In genomic region chr6:122495612-122496011, GRCh38 we compare ENCODE assay signal across 13 cellular contexts. TPM values are rescaled to one million over a fixed set of nuclear protein-coding genes. Genes with fewer than 3 reads are reported as not detected.
DNase-seq lines count a peak whose midpoint lies in the region; ATAC-seq and TF ChIP-seq lines count a peak whose summit lies in the region.
"Had no signal": no experiment of that assay in that cellular context is flagged by ENCODE, and none has a peak within 500 bp of the region (broad histone marks: within the 10 kb centered on the region; RNA-seq: fewer than 3 reads in every experiment).

No MANE protein-coding gene starts in this region.

- no peaks in the 10 kb centered on the region; the same call in 1 of the 2 replicates for H3K9me3 ChIP-seq in HAP-1

- in situ Hi-C loops in HAP-1 (cut with MboI; ENCODE audit: low sequenced_read_pairs): loop anchor here (25.0 kb wide), 1 partner anchor 342 kb away; no protein-coding TSS in a partner anchor

- no peak overlapping the region for H3K4me3 Mint-ChIP-seq in activated CD8-positive, alpha-beta T cell treated with anti-CD3 and anti-CD28 coated beads, Interleukin-2, amount 10 ng/mL, durations not matched to agents 7 days and 5 days
- H3K4me3 Mint-ChIP-seq in glutamatergic neuron (ENCODE audit: unreplicated experiment): no peak overlapping the region

- CTCF ChIA-PET in activated CD8-positive, alpha-beta T cell treated with anti-CD3 and anti-CD28 coated beads, Interleukin-2, amount 10 ng/mL, durations not matched to agents 7 days and 5 days (lab: Charles Lee): interaction anchor here (0.7 to 10.3 kb wide), 6 partner anchors 17 to 343 kb away, joined by 3 to 290 read pairs (median 4); partner anchors contain the start of gene HSF2

- H3K27ac Mint-ChIP-seq in activated CD8-positive, alpha-beta T cell treated with anti-CD3 and anti-CD28 coated beads, Interleukin-2, amount 10 ng/mL, durations not matched to agents 7 days and 5 days: peak overlapping the region; percentile 84
- H3K27ac Mint-ChIP-seq in glutamatergic neuron (ENCODE audit: unreplicated experiment): no peak overlapping the region

- no peaks in the 10 kb centered on the region for H3K27me3 ChIP-seq in HAP-1 (ENCODE audit: low read depth)
- H3K27me3 ChIP-seq: adrenal gland, sigmoid colon, uterus had no signal

- H3K9me3 Mint-ChIP-seq in activated CD8-positive, alpha-beta T cell treated with anti-CD3 and anti-CD28 coated beads, Interleukin-2, amount 10 ng/mL, durations not matched to agents 7 days and 5 days (ENCODE audit: insufficient read depth): peaks cover 33% of the 10 kb centered on the region
- H3K9me3 Mint-ChIP-seq in glutamatergic neuron (ENCODE audit: unreplicated experiment): peaks cover 26% of the 10 kb centered on the region

- H3K27me3 Mint-ChIP-seq in activated CD8-positive, alpha-beta T cell treated with anti-CD3 and anti-CD28 coated beads, Interleukin-2, amount 10 ng/mL, durations not matched to agents 7 days and 5 days (ENCODE audit: low read depth): peaks cover 24% of the 10 kb centered on the region
- H3K27me3 Mint-ChIP-seq in glutamatergic neuron (ENCODE audit: unreplicated experiment): peaks cover 2% of the 10 kb centered on the region

- no peak for TF ChIP-seq CTCF in glutamatergic neuron (IDR thresholded peaks at IDR 0.05; ENCODE audit: partially characterized antibody, unreplicated experiment)
- no peak for TF ChIP-seq CTCF in lower leg skin (IDR thresholded peaks at IDR 0.05)

- H3K36me3 Mint-ChIP-seq in activated CD8-positive, alpha-beta T cell treated with anti-CD3 and anti-CD28 coated beads, Interleukin-2, amount 10 ng/mL, durations not matched to agents 7 days and 5 days (ENCODE audit: low read depth): peaks cover 20% of the 10 kb centered on the region
- H3K36me3 Mint-ChIP-seq in glutamatergic neuron (ENCODE audit: unreplicated experiment): peaks cover 50% of the 10 kb centered on the region

- H3K36me3 ChIP-seq in HAP-1 (replicated peaks): no peaks in the 10 kb centered on the region
- H3K36me3 ChIP-seq: adrenal gland, sigmoid colon, uterus had no signal

- DNase-seq in activated CD8-positive, alpha-beta T cell treated with anti-CD3 and anti-CD28 coated beads, Interleukin-2, amount 10 ng/mL, durations not matched to agents 7 days and 5 days: peak; percentile 64
- no peak for DNase-seq in glutamatergic neuron
- DNase-seq in 8988T: no peak
- no peak for DNase-seq in lower leg skin (ENCODE audit: low spot score in 2 of 2)
- DNase-seq in HAP-1 (ENCODE audit: low spot score in 2 of 2): no peak
- DNase-seq: adrenal gland; effector CD8-positive, alpha-beta T cell; sigmoid colon; uterus had no signal

- WGBS in lower leg skin, 2 donors: 77 to 91% methylated on average over 3 of the region's 3 CpGs

- H3K4me1 Mint-ChIP-seq in activated CD8-positive, alpha-beta T cell treated with anti-CD3 and anti-CD28 coated beads, Interleukin-2, amount 10 ng/mL, durations not matched to agents 7 days and 5 days (ENCODE audit: low read depth): peaks cover 21% of the 10 kb centered on the region
- H3K4me1 Mint-ChIP-seq in glutamatergic neuron (ENCODE audit: low read depth, unreplicated experiment): peaks cover 5% of the 10 kb centered on the region

- no peaks in the 10 kb centered on the region for H3K4me1 ChIP-seq in HAP-1
- H3K4me1 ChIP-seq: sigmoid colon, uterus had no signal

- ATAC-seq in GM18511 (IDR thresholded peaks at IDR 0.05; ENCODE audit: unreplicated experiment) (peak; percentile 61), GM21515 (IDR thresholded peaks at IDR 0.05; ENCODE audit: unreplicated experiment) (peak; percentile 52), HG03159 (IDR thresholded peaks at IDR 0.05; ENCODE audit: unreplicated experiment) (peak; percentile 75)
- ATAC-seq in activated CD8-positive, alpha-beta T cell treated with anti-CD3 and anti-CD28 coated beads, Interleukin-2, amount 10 ng/mL, durations not matched to agents 7 days and 5 days: peak; percentile 66

- POLR2A ChIA-PET in activated CD8-positive, alpha-beta T cell treated with anti-CD3 and anti-CD28 coated beads, Interleukin-2, amount 10 ng/mL, durations not matched to agents 7 days and 5 days (lab: Charles Lee): interaction anchor here (1.9 kb wide), 1 partner anchor 24 kb away, joined by 10 read pairs; the partner anchor contains the start of gene SERINC1

- H3K4me3 ChIP-seq in lower leg skin (ENCODE audit: low read depth, poor library complexity, severe bottlenecking): no peak overlapping the region
- no peak overlapping the region for H3K4me3 ChIP-seq in HAP-1
- H3K4me3 ChIP-seq: adrenal gland, mucosa of descending colon, sigmoid colon, uterus had no signal

- intact Hi-C loops in lower leg skin (cut with DNase I; ENCODE audit: low total_unique reads): no loop called here

- TF ChIP-seq POLR2A in lower leg skin (IDR thresholded peaks at IDR 0.05): no peak

RNA-seq across cellular contexts. Expression of gene SERINC1, which starts 24.0 kb away (rescaled TPM):
- 10 to 100 TPM; 41.9 to 44.9 TPM for total RNA-seq in activated CD8-positive, alpha-beta T cell treated with anti-CD3 and anti-CD28 coated beads, Interleukin-2, amount 10 ng/mL, durations not matched to agents 7 days and 5 days
- 300 TPM for total RNA-seq in glutamatergic neuron (ENCODE audit: unreplicated experiment)
- total RNA-seq in lower leg skin: 100 to 1,000 TPM; 125 to 159 (median 134) TPM
